ENCODE assay signal across 8 cellular contexts in the genomic region with DNA sequence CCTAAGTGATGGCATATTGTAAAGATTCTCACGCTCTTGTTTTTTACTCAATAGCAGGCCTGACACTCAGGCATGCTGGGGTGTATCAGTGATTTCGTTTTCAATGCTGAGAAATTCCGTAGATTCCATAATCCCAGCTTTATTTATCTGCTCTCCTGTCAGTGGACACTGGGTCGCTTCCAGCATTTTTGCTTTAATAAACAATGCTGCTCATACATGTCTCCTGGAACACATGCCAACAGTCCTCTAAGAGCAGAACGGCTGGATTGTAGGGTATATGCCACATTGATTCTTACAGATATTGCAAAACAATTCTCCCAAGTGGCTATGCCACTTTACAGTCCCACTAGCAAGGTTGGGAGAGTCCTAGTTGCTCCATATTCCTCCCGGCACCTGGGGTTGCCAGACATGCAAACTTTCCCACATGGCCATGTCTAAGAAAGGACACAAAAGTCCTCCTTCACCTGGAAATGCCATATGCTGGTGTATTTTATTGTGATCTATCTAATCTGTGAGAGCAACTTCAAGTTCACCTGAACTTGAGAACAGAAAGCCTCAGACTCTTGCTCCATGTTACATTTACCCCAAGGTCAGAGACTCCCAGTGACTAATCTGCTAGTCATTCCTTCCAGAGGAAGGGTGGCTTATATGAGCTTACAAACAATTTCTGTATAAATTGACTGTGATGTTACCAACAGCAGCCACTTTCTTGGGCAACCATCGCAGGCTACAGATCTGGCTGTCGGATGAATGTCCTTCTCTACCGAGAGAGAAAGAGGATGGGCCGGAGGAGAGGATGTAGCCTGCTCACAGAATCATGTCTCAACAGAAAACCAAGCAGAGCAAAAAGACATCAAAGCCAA.
DNase-seq lines count a peak whose midpoint lies in the region; ATAC-seq and TF ChIP-seq lines count a peak whose summit lies in the region.

No MANE protein-coding gene starts in this region.

- no peak for TF ChIP-seq POLR2A in stomach (IDR thresholded peaks at IDR 0.05)

- H3K4me3 ChIP-seq in hepatocyte = no peak overlapping the region
- H3K4me3 ChIP-seq in stomach = no peak overlapping the region

- CTCF ChIA-PET in activated naive CD4-positive, alpha-beta T cell treated with anti-CD3 and anti-CD28 coated beads for 36 hours (lab: Charles Lee) = interaction anchor here (0.8 to 1.3 kb wide), 2 partner anchors 74 to 82 kb away, joined by 3 read pairs; a partner anchor contains a TSS
- CTCF ChIA-PET in activated CD8-positive, alpha-beta T cell treated with anti-CD3 and anti-CD28 coated beads, Interleukin-2, amount 10 ng/mL, durations not matched to agents 7 days and 5 days (lab: Charles Lee) = interaction anchor here (1.7 kb wide), 1 partner anchor 82 kb away, joined by 7 read pairs; a partner anchor contains a TSS

- peaks cover 42% of the 10 kb centered on the region for H3K4me1 ChIP-seq in hepatocyte (ENCODE audit: insufficient read depth)
- peaks cover 40 to 83% (median 68%) of the 10 kb centered on the region in 4 donors for H3K4me1 ChIP-seq in stomach

- H3K27me3 ChIP-seq in hepatocyte = no peaks in the 10 kb centered on the region
- no peaks in the 10 kb centered on the region for H3K27me3 ChIP-seq in stomach

- peak overlapping the region; percentile 88 for H3K27ac Mint-ChIP-seq in activated naive CD4-positive, alpha-beta T cell treated with anti-CD3 and anti-CD28 coated beads for 36 hours
- H3K27ac Mint-ChIP-seq in activated CD8-positive, alpha-beta T cell treated with anti-CD3 and anti-CD28 coated beads, Interleukin-2, amount 10 ng/mL, durations not matched to agents 7 days and 5 days = peak overlapping the region; percentile 76

- peaks cover 3% of the 10 kb centered on the region for H3K36me3 Mint-ChIP-seq in activated naive CD4-positive, alpha-beta T cell treated with anti-CD3 and anti-CD28 coated beads for 36 hours (ENCODE audit: low read depth)
- H3K36me3 Mint-ChIP-seq in activated CD8-positive, alpha-beta T cell treated with anti-CD3 and anti-CD28 coated beads, Interleukin-2, amount 10 ng/mL, durations not matched to agents 7 days and 5 days (ENCODE audit: low read depth) = peaks cover 21% of the 10 kb centered on the region

- H3K79me2 ChIP-seq in hepatocyte = peaks cover 82% of the 10 kb centered on the region

- TF ChIP-seq EP300 in stomach (IDR thresholded peaks at IDR 0.05) = no peak

- WGBS in hepatocyte (ENCODE audit: low lambda C conversion rate, missing lambda C conversion rate) = 75% methylated on average over 10 of the region's 10 CpGs
- 49 to 64% (median 59%) methylated on average over 10 of the region's 10 CpGs for WGBS in stomach, 5 donors

- DNase-seq in activated naive CD4-positive, alpha-beta T cell treated with anti-CD3 and anti-CD28 coated beads for 36 hours = peak; percentile 66
- no peak for DNase-seq in activated naive CD4-positive, alpha-beta T cell (lab: John Stamatoyannopoulos, UW)
- no peak for DNase-seq in activated CD8-positive, alpha-beta T cell treated with anti-CD3 and anti-CD28 coated beads, Interleukin-2, amount 10 ng/mL, durations not matched to agents 7 days and 5 days
- DNase-seq in hepatocyte (ENCODE audit: low spot score) (peak; percentile 57), stomach (no peak)

- no peaks in the 10 kb centered on the region for H3K9me2 ChIP-seq in hepatocyte (replicated peaks; ENCODE audit: insufficient read depth)

- peak overlapping the region; percentile 37 for H3K4me2 ChIP-seq in hepatocyte

- peaks cover 4% of the 10 kb centered on the region for H4K20me1 ChIP-seq in hepatocyte (ENCODE audit: insufficient read depth, poor library complexity, severe bottlenecking)

- H3K4me1 Mint-ChIP-seq in activated naive CD4-positive, alpha-beta T cell treated with anti-CD3 and anti-CD28 coated beads for 36 hours (ENCODE audit: low read depth) = peaks cover 76% of the 10 kb centered on the region
- H3K4me1 Mint-ChIP-seq in activated CD8-positive, alpha-beta T cell treated with anti-CD3 and anti-CD28 coated beads, Interleukin-2, amount 10 ng/mL, durations not matched to agents 7 days and 5 days (ENCODE audit: low read depth) = peaks cover 72% of the 10 kb centered on the region

- intact Hi-C loops in activated naive CD4-positive, alpha-beta T cell treated with anti-CD3 and anti-CD28 coated beads for 36 hours (cut with micrococcal nuclease) = loop anchor here (1.0 kb wide), 2 partner anchors 10 to 71 kb away; no protein-coding TSS in a partner anchor
- intact Hi-C loops in stomach (cut with DNase I; ENCODE audit: low total_unique reads) = no loop called here

- H3K4me3 Mint-ChIP-seq in activated naive CD4-positive, alpha-beta T cell treated with anti-CD3 and anti-CD28 coated beads for 36 hours = peak overlapping the region; percentile 11
- H3K4me3 Mint-ChIP-seq in activated CD8-positive, alpha-beta T cell treated with anti-CD3 and anti-CD28 coated beads, Interleukin-2, amount 10 ng/mL, durations not matched to agents 7 days and 5 days = no peak overlapping the region

- no peak for ATAC-seq in activated CD8-positive, alpha-beta T cell treated with anti-CD3 and anti-CD28 coated beads, Interleukin-2, amount 10 ng/mL, durations not matched to agents 7 days and 5 days
- no peak for ATAC-seq in HG02588 (IDR thresholded peaks at IDR 0.05; ENCODE audit: unreplicated experiment)
- ATAC-seq in HG03469 (IDR thresholded peaks at IDR 0.05; ENCODE audit: unreplicated experiment) = no peak
- ATAC-seq in GM21447 (IDR thresholded peaks at IDR 0.05; ENCODE audit: unreplicated experiment) = no peak

- POLR2A ChIA-PET in activated CD8-positive, alpha-beta T cell treated with anti-CD3 and anti-CD28 coated beads, Interleukin-2, amount 10 ng/mL, durations not matched to agents 7 days and 5 days (lab: Charles Lee) = interaction anchor here (1.9 to 2.3 kb wide), 3 partner anchors 10 to 20 kb away, joined by 4 to 11 read pairs (median 9); no protein-coding TSS in a partner anchor

- no peak overlapping the region for H2AFZ ChIP-seq in hepatocyte

- H3K27ac ChIP-seq in hepatocyte = peak overlapping the region; percentile 87
- peak overlapping the region; percentile 43 to 83 (median 69) for H3K27ac ChIP-seq in stomach

- H3K9me3 Mint-ChIP-seq in activated naive CD4-positive, alpha-beta T cell treated with anti-CD3 and anti-CD28 coated beads for 36 hours = no peaks in the 10 kb centered on the region
- no peaks in the 10 kb centered on the region for H3K9me3 Mint-ChIP-seq in activated CD8-positive, alpha-beta T cell treated with anti-CD3 and anti-CD28 coated beads, Interleukin-2, amount 10 ng/mL, durations not matched to agents 7 days and 5 days (ENCODE audit: insufficient read depth)

- TF ChIP-seq CTCF in hepatocyte (IDR thresholded peaks at IDR 0.05; ENCODE audit: poor library complexity) (no peak), stomach (IDR thresholded peaks at IDR 0.05) (no peak)

- no peaks in the 10 kb centered on the region for H3K27me3 Mint-ChIP-seq in activated naive CD4-positive, alpha-beta T cell treated with anti-CD3 and anti-CD28 coated beads for 36 hours (ENCODE audit: low read depth)
- H3K27me3 Mint-ChIP-seq in activated CD8-positive, alpha-beta T cell treated with anti-CD3 and anti-CD28 coated beads, Interleukin-2, amount 10 ng/mL, durations not matched to agents 7 days and 5 days (ENCODE audit: low read depth) = no peaks in the 10 kb centered on the region

- H3K9me3 ChIP-seq in hepatocyte (ENCODE audit: low read depth) = no peaks in the 10 kb centered on the region
- no peaks in the 10 kb centered on the region for H3K9me3 ChIP-seq in stomach

- H3K36me3 ChIP-seq in hepatocyte (replicated peaks; ENCODE audit: insufficient read depth, low read depth) (no peaks in the 10 kb centered on the region), stomach (no peaks in the 10 kb centered on the region)

Comparison
In these comparisons a context has a peak if more than half of its experiments do, and no peak if none do; other contexts are left out.
1. DNase-seq: peak in activated naive CD4-positive, alpha-beta T cell treated with anti-CD3 and anti-CD28 coated beads for 36 hours (single experiment) and hepatocyte (single experiment); none in activated naive CD4-positive, alpha-beta T cell (0 of 4), activated CD8-positive, alpha-beta T cell treated with anti-CD3 and anti-CD28 coated beads, Interleukin-2, amount 10 ng/mL, durations not matched to agents 7 days and 5 days (single experiment) and stomach (single experiment).